In genomic region chr9:108842610-108843295, GRCh38 we compare ENCODE assay signal across 1 cellular context.
TF ChIP-seq lines count a peak whose summit lies in the region.

No MANE protein-coding gene starts in this region.

TF ChIP-seq in K562, 482 proteins besides CTCF, POLR2A, EP300 and RAD21:
- TF ChIP-seq, protein P1, sequence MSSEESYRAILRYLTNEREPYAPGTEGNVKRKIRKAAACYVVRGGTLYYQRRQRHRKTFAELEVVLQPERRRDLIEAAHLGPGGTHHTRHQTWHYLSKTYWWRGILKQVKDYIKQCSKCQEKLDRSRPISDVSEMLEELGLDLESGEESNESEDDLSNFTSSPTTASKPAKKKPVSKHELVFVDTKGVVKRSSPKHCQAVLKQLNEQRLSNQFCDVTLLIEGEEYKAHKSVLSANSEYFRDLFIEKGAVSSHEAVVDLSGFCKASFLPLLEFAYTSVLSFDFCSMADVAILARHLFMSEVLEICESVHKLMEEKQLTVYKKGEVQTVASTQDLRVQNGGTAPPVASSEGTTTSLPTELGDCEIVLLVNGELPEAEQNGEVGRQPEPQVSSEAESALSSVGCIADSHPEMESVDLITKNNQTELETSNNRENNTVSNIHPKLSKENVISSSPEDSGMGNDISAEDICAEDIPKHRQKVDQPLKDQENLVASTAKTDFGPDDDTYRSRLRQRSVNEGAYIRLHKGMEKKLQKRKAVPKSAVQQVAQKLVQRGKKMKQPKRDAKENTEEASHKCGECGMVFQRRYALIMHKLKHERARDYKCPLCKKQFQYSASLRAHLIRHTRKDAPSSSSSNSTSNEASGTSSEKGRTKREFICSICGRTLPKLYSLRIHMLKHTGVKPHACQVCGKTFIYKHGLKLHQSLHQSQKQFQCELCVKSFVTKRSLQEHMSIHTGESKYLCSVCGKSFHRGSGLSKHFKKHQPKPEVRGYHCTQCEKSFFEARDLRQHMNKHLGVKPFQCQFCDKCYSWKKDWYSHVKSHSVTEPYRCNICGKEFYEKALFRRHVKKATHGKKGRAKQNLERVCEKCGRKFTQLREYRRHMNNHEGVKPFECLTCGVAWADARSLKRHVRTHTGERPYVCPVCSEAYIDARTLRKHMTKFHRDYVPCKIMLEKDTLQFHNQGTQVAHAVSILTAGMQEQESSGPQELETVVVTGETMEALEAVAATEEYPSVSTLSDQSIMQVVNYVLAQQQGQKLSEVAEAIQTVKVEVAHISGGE (CRISPR knock-in tag; IDR thresholded peaks at IDR 0.05): no peak
- TF ChIP-seq MCM3 (IDR thresholded peaks at IDR 0.05) (no peak), CHD2 (IDR thresholded peaks at IDR 0.05; ENCODE audit: low read depth, low read length) (peak; percentile 95), MGA (IDR thresholded peaks at IDR 0.05) (peak; percentile 38), L3MBTL2 (IDR thresholded peaks at IDR 0.05) (peak; percentile 49), ZNF263 (CRISPR knock-in tag; IDR thresholded peaks at IDR 0.05; ENCODE audit: borderline replicate concordance) (no peak), GATAD2B (IDR thresholded peaks at IDR 0.05; ENCODE audit: borderline replicate concordance) (no peak), CC2D1A (IDR thresholded peaks at IDR 0.05) (peak; percentile 50; the same call in 1 of the 2 replicates), BRD4 (IDR thresholded peaks at IDR 0.05) (no peak), ARHGAP35 (IDR thresholded peaks at IDR 0.05; ENCODE audit: partially characterized antibody) (peak; percentile 15), RBM25 (IDR thresholded peaks at IDR 0.05; ENCODE audit: low read depth, low read length, severe bottlenecking) (peak; percentile 33)
- TF ChIP-seq, protein P2, sequence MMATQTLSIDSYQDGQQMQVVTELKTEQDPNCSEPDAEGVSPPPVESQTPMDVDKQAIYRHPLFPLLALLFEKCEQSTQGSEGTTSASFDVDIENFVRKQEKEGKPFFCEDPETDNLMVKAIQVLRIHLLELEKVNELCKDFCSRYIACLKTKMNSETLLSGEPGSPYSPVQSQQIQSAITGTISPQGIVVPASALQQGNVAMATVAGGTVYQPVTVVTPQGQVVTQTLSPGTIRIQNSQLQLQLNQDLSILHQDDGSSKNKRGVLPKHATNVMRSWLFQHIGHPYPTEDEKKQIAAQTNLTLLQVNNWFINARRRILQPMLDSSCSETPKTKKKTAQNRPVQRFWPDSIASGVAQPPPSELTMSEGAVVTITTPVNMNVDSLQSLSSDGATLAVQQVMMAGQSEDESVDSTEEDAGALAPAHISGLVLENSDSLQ (IDR thresholded peaks at IDR 0.05): peak; percentile 29; the same call in 1 of the 2 replicates
- TF ChIP-seq, protein P3, sequence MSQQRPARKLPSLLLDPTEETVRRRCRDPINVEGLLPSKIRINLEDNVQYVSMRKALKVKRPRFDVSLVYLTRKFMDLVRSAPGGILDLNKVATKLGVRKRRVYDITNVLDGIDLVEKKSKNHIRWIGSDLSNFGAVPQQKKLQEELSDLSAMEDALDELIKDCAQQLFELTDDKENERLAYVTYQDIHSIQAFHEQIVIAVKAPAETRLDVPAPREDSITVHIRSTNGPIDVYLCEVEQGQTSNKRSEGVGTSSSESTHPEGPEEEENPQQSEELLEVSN (IDR thresholded peaks at IDR 0.05; ENCODE audit: borderline replicate concordance in 1 of 2, extremely low read depth in 1 of 2, insufficient read depth in 1 of 2, insufficient read length in 1 of 2, low read depth in 1 of 2, low read length in 1 of 2, poor library complexity in 1 of 2, severe bottlenecking in 1 of 2): peak in 1 of 2 experiments; percentile 26
- TF ChIP-seq, protein P4, sequence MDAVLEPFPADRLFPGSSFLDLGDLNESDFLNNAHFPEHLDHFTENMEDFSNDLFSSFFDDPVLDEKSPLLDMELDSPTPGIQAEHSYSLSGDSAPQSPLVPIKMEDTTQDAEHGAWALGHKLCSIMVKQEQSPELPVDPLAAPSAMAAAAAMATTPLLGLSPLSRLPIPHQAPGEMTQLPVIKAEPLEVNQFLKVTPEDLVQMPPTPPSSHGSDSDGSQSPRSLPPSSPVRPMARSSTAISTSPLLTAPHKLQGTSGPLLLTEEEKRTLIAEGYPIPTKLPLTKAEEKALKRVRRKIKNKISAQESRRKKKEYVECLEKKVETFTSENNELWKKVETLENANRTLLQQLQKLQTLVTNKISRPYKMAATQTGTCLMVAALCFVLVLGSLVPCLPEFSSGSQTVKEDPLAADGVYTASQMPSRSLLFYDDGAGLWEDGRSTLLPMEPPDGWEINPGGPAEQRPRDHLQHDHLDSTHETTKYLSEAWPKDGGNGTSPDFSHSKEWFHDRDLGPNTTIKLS (IDR thresholded peaks at IDR 0.05; ENCODE audit: borderline replicate concordance, low read depth): peak; percentile 52; the same call in 1 of the 2 replicates
